17 cellular contexts compared by ENCODE assay signal in the genomic region with DNA sequence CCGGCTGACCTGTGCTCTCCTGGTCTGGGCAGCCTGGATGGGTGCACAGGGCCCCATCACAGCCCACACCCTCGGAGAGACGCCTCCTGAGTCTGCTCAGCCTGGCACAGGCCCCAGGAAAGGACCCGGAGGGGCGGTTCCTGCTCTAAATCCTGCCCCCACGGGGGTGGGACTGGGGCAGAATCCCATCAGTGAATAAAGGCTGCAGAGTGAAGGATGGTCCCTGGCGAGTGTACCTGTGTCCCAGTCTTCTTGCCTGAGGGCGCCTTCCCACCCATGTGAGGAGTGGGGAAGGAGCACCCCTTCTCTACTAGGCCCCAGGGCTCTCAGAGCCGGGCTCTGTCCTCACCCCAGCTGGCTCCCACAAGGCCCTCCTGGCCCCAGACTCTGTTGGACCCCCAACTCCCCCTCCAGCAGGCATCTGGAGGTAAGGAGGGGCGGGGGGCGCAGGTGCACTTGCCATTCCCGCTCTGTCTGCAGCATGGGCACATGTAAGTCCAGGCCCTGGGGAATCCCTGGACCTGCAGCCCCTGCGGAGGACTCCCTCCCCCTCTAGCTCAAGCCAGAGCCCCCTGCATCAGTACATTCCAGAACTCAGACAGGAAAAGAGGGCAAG. TPM values are rescaled to one million over a fixed set of nuclear protein-coding genes. Genes with fewer than 3 reads are reported as not detected.
A peak's percentile ranks its signal among the peaks of the same experiment; 100 is the strongest.
DNase-seq lines count a peak whose midpoint lies in the region; ATAC-seq and TF ChIP-seq lines count a peak whose summit lies in the region.
"Had no signal": no experiment of that assay in that cellular context is flagged by ENCODE, and none has a peak within 500 bp of the region (broad histone marks: within the 10 kb centered on the region; RNA-seq: fewer than 3 reads in every experiment).

No MANE protein-coding gene starts in this region.

- H3K4me1 ChIP-seq in iPS-20b (ENCODE audit: insufficient read depth, low read length) = peaks cover 32% of the 10 kb centered on the region
- peaks cover 28% of the 10 kb centered on the region for H3K4me1 ChIP-seq in prostate gland (replicated peaks)

- WGBS in prostate gland = 65% methylated on average over 13 of the region's 13 CpGs

- DNase-seq in DMS 273 (lab: John Stamatoyannopoulos, UW; ENCODE audit: unreplicated experiment) = peak; percentile 38
- no peak for DNase-seq in DMS 273 treated with DMSO at 0.1 percent for 48 hours (lab: John Stamatoyannopoulos, UW)
- DNase-seq in RWPE1 (ENCODE audit: low spot score) = peak; percentile 47
- DNase-seq in prostate gland (ENCODE audit: low spot score) = no peak
- DNase-seq in activated naive CD4-positive, alpha-beta T cell (lab: John Stamatoyannopoulos, UW) = no peak
- DNase-seq: activated CD8-positive, alpha-beta memory T cell treated with anti-CD3 and anti-CD28 coated beads, Interleukin-2, amount 10 ng/mL, durations not matched to agents 7 days and 5 days; amniotic stem cell; HCEC 1CT; NCI-H524; spleen; T-helper 2 cell had no signal

- peaks cover 45% of the 10 kb centered on the region for H3K27me3 ChIP-seq in iPS-20b (ENCODE audit: insufficient read depth, low read length)
- no peaks in the 10 kb centered on the region for H3K27me3 ChIP-seq in prostate gland (replicated peaks; ENCODE audit: insufficient read depth)

- peak overlapping the region; percentile 76 for H3K27ac ChIP-seq in RWPE1
- no peak overlapping the region for H3K27ac ChIP-seq in iPS-20b (ENCODE audit: low read length)
- H3K27ac ChIP-seq in prostate gland = peak overlapping the region; percentile 82 to 90
- H3K27ac ChIP-seq: BLaER1, SJSA1, spleen, thoracic aorta had no signal

- intact Hi-C loops in prostate gland (cut with DNase I) = loop anchor here (10.0 kb wide), 1 partner anchor 108 kb away; the partner anchor contains the start of genes DUSP28 and RNPEPL1

- H3K9me3 ChIP-seq in iPS-20b (ENCODE audit: insufficient read depth, low read depth, low read length) (no peaks in the 10 kb centered on the region), prostate gland (no peaks in the 10 kb centered on the region)
- H3K9me3 ChIP-seq: BLaER1, SJSA1, spleen, thoracic aorta had no signal

- ATAC-seq in GM19463 (IDR thresholded peaks at IDR 0.05; ENCODE audit: unreplicated experiment) (no peak), esophagus mucosa (no peak)
- ATAC-seq: activated CD8-positive, alpha-beta memory T cell treated with anti-CD3 and anti-CD28 coated beads, Interleukin-2, amount 10 ng/mL, durations not matched to agents 7 days and 5 days had no signal

- CTCF ChIA-PET in RWPE1 (lab: Yijun Ruan, JAX) = interaction anchor here (0.6 to 0.9 kb wide), 2 partner anchors 109 to 226 kb away, joined by 3 to 4 read pairs; no protein-coding TSS in a partner anchor

- no peaks in the 10 kb centered on the region for H3K36me3 ChIP-seq in iPS-20b (ENCODE audit: insufficient read depth, low read depth, low read length)
- H3K36me3 ChIP-seq in prostate gland = no peaks in the 10 kb centered on the region
- H3K36me3 ChIP-seq: BLaER1, SJSA1 had no signal

- no peak overlapping the region for H3K9ac ChIP-seq in iPS-20b (ENCODE audit: low read depth, low read length)
- H3K9ac ChIP-seq: BLaER1 had no signal

- POLR2A ChIA-PET in RWPE1 (lab: Yijun Ruan, JAX; ENCODE audit: low non-redundant PET) = no interaction called here

- no peak for TF ChIP-seq POLR2A in prostate gland (IDR thresholded peaks at IDR 0.05)

- TF ChIP-seq CTCF in RWPE1 (conservative IDR thresholded peaks at IDR 0.05; ENCODE audit: low read depth) (no peak), prostate gland (IDR thresholded peaks at IDR 0.05) (no peak)

- H3K4me3 ChIP-seq in iPS-20b (ENCODE audit: low read length) (peak overlapping the region; percentile 40; the same call in 1 of the 2 replicates), prostate gland (peak overlapping the region; percentile 18 to 22)
- H3K4me3 ChIP-seq: BLaER1, SJSA1, spleen, thoracic aorta had no signal

RNA-seq across cellular contexts. Expression of gene GPC1, which starts 21.3 kb away (rescaled TPM):
- 100 to 1,000 TPM in 1 of 2 donors, 10 to 100 TPM in 1; 80.7 to 447 TPM for total RNA-seq in prostate gland
- total RNA-seq in esophagus mucosa = 101 TPM

Comparison
In these comparisons a context has a peak if more than half of its experiments do, and no peak if none do; other contexts are left out.
1. DNase-seq: peak in DMS 273 (single experiment) and RWPE1 (single experiment); none in DMS 273 treated with DMSO at 0.1 percent for 48 hours (single experiment), prostate gland (single experiment) and activated naive CD4-positive, alpha-beta T cell (0 of 4).